In genomic region chr13:32674503-32674902, GRCh38 we compare ENCODE assay signal across 34 cellular contexts.
"Had no signal": no experiment of that assay in that cellular context is flagged by ENCODE, and none has a peak within 500 bp of the region (broad histone marks: within the 10 kb centered on the region; RNA-seq: fewer than 3 reads in every experiment).

No MANE protein-coding gene starts in this region.

- DNase-seq: Karpas-422, Kasumi-1, MG63, MM.1S, MV-4-11, NCI-H1048, NCI-H1092, NCI-H1092 treated with DMSO at 0.1 percent for 48 hours, NCI-H1105, NCI-H1105 treated with DMSO at 0.1 percent for 48 hours, NCI-H1417, NCI-H1417 treated with DMSO at 0.1 percent for 48 hours, NCI-H1436, NCI-H1436 treated with DMSO at 0.1 percent for 48 hours, NCI-H146, NCI-H1694, NCI-H1694 treated with DMSO at 0.1 percent for 48 hours, NCI-H187, NCI-H187 treated with DMSO at 0.1 percent for 48 hours, NCI-H1930, NCI-H2029, NCI-H2029 treated with DMSO at 0.1 percent for 48 hours, NCI-H2081, NCI-H2081 treated with DMSO at 0.1 percent for 48 hours, NCI-H2107, NCI-H2171, NCI-H2171 treated with DMSO at 0.1 percent for 48 hours, NCI-H2227 treated with DMSO at 0.1 percent for 48 hours, NCI-H226, NCI-H345, NCI-H446, NCI-H446 treated with DMSO at 0.1 percent for 48 hours, NCI-H510A, NCI-H510A treated with DMSO at 0.1 percent for 48 hours had no signal

- H3K4me3 ChIP-seq: MG63 had no signal

- H3K9me3 ChIP-seq: MG63 had no signal
